25 cellular contexts compared by ENCODE assay signal in the genomic region with DNA sequence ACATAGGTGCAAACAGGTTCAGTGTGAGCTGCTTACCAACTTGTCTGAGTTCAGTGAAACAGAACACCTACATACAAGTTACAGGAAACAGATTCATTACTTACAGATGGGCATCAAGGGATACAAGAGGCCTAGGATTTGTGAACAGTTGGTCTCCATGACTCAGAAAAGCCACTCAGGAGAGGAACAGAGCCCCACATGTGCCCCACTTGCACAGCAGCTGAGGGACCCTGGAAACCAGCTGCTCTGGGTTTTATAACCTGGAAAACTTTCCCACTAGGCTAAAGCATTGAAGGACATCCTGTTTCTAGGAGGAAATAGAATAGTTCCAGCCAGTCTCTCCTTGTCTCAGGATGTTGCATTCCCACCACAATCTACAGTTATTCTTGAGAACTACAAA.
"Had no signal": no experiment of that assay in that cellular context is flagged by ENCODE, and none has a peak within 500 bp of the region (broad histone marks: within the 10 kb centered on the region; RNA-seq: fewer than 3 reads in every experiment).

No MANE protein-coding gene starts in this region.

- DNase-seq: activated CD4-positive, alpha-beta memory T cell treated with anti-CD3 and anti-CD28 coated beads, Interleukin-2, amount 10 ng/mL, durations not matched to agents 7 days and 5 days; activated CD4-positive, alpha-beta T cell treated with anti-CD3 and anti-CD28 coated beads for 48 hours; activated CD4-positive, CD25-positive, alpha-beta regulatory T cell; activated effector memory CD4-positive, alpha-beta T cell treated with Interleukin-2 at 50 U/mL for 16 hours; activated naive CD4-positive, alpha-beta T cell treated with anti-CD3 and anti-CD28 coated beads for 36 hours; activated T-cell treated with anti-CD3 and anti-CD28 coated beads, Interleukin-2, amount 50 U/mL, for 72 hours; amygdala; colonic mucosa; dorsolateral prefrontal cortex; effector memory CD8-positive, alpha-beta T cell; gastrocnemius medialis; hippocampal formation; kidney glomerular epithelial cell; left lung; naive thymus-derived CD8-positive, alpha-beta T cell; ovary; stomach; T1000 had no signal

- H3K4me3 ChIP-seq: colonic mucosa, dorsolateral prefrontal cortex, esophagus muscularis mucosa, gastrocnemius medialis, left lung, lung, ovary, prostate gland, stomach, suprapubic skin, tibial nerve had no signal

- H3K36me3 Mint-ChIP-seq: naive thymus-derived CD8-positive, alpha-beta T cell; stimulated activated memory B cell treated with anti-CD40 and anti-IgM and Interleukin-4, amounts not matched to agents 10 μg/mL and 1 μg/mL and 100 μg/mL, for 72 hours had no signal

- H3K4me3 Mint-ChIP-seq: activated CD4-positive, alpha-beta memory T cell treated with anti-CD3 and anti-CD28 coated beads, Interleukin-2, amount 10 ng/mL, durations not matched to agents 7 days and 5 days; activated naive CD4-positive, alpha-beta T cell treated with anti-CD3 and anti-CD28 coated beads for 36 hours; activated T-cell treated with anti-CD3 and anti-CD28 coated beads, Interleukin-2, amount 50 U/mL, for 72 hours; effector memory CD8-positive, alpha-beta T cell; naive thymus-derived CD8-positive, alpha-beta T cell; stimulated activated memory B cell treated with anti-CD40 and anti-IgM and Interleukin-4, amounts not matched to agents 10 μg/mL and 1 μg/mL and 100 μg/mL, for 72 hours had no signal

- ATAC-seq: activated T-cell treated with anti-CD3 and anti-CD28 coated beads, Interleukin-2, amount 50 U/mL, for 72 hours; effector memory CD8-positive, alpha-beta T cell; gastrocnemius medialis; left lung; naive thymus-derived CD8-positive, alpha-beta T cell; stimulated activated memory B cell treated with anti-CD40 and anti-IgM and Interleukin-4, amounts not matched to agents 10 μg/mL and 1 μg/mL and 100 μg/mL, for 72 hours had no signal

- H3K9me3 ChIP-seq: colonic mucosa, esophagus muscularis mucosa, gastrocnemius medialis, neutrophil, ovary, prostate gland, suprapubic skin had no signal

- H3K4me1 Mint-ChIP-seq: activated CD4-positive, alpha-beta memory T cell treated with anti-CD3 and anti-CD28 coated beads, Interleukin-2, amount 10 ng/mL, durations not matched to agents 7 days and 5 days; naive thymus-derived CD8-positive, alpha-beta T cell; stimulated activated memory B cell treated with anti-CD40 and anti-IgM and Interleukin-4, amounts not matched to agents 10 μg/mL and 1 μg/mL and 100 μg/mL, for 72 hours had no signal

- H3K27me3 Mint-ChIP-seq: activated CD4-positive, alpha-beta memory T cell treated with anti-CD3 and anti-CD28 coated beads, Interleukin-2, amount 10 ng/mL, durations not matched to agents 7 days and 5 days; effector memory CD8-positive, alpha-beta T cell; naive thymus-derived CD8-positive, alpha-beta T cell; stimulated activated memory B cell treated with anti-CD40 and anti-IgM and Interleukin-4, amounts not matched to agents 10 μg/mL and 1 μg/mL and 100 μg/mL, for 72 hours had no signal

- H3K27me3 ChIP-seq: colonic mucosa, dorsolateral prefrontal cortex, esophagus muscularis mucosa, gastrocnemius medialis, left lung, neutrophil, ovary, stomach, suprapubic skin, tibial nerve had no signal

- H3K36me3 ChIP-seq: colonic mucosa, esophagus muscularis mucosa, gastrocnemius medialis, left lung, neutrophil, ovary, prostate gland, stomach, suprapubic skin, tibial nerve had no signal

- H3K27ac ChIP-seq: colonic mucosa, dorsolateral prefrontal cortex, esophagus muscularis mucosa, gastrocnemius medialis, left lung, neutrophil, ovary, prostate gland, stomach, suprapubic skin, tibial nerve had no signal

- H3K27ac Mint-ChIP-seq: activated CD4-positive, alpha-beta memory T cell treated with anti-CD3 and anti-CD28 coated beads, Interleukin-2, amount 10 ng/mL, durations not matched to agents 7 days and 5 days; activated naive CD4-positive, alpha-beta T cell treated with anti-CD3 and anti-CD28 coated beads for 36 hours; activated T-cell treated with anti-CD3 and anti-CD28 coated beads, Interleukin-2, amount 50 U/mL, for 72 hours; effector memory CD8-positive, alpha-beta T cell; naive thymus-derived CD8-positive, alpha-beta T cell; stimulated activated memory B cell treated with anti-CD40 and anti-IgM and Interleukin-4, amounts not matched to agents 10 μg/mL and 1 μg/mL and 100 μg/mL, for 72 hours had no signal

- H3K4me1 ChIP-seq: colonic mucosa, esophagus muscularis mucosa, gastrocnemius medialis, left lung, prostate gland, stomach, suprapubic skin, tibial nerve had no signal
